Comparison of ENCODE assay signal across 15 cellular contexts in the genomic region with DNA sequence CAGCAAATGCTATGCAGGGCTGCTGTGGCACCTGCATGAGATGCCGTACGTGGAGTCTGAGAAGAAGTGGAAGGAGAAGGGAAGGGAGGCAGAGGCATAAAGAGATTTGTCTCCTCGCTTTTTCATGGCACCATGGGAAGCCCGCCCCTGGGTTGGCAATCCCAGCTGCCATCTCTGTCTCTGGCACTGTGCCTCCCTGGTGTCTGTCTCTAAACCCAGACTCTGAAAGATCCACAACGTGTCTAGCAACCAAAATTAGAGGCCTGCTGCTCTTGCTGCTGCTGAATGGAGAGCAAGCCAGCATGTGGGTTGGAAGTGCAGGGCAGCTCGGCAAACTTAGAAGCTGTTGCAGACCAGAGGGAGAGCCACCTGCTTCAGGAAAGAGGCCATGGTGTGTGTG.
"Had no signal": no experiment of that assay in that cellular context is flagged by ENCODE, and none has a peak within 500 bp of the region (broad histone marks: within the 10 kb centered on the region; RNA-seq: fewer than 3 reads in every experiment).

No MANE protein-coding gene starts in this region.

- H3K9me3 ChIP-seq: esophagus squamous epithelium, ovary, transverse colon, vagina had no signal

- H3K27ac ChIP-seq: cardiac muscle cell, esophagus squamous epithelium, ovary, transverse colon, vagina had no signal

- DNase-seq: activated CD4-positive, alpha-beta T cell treated with anti-CD3 and anti-CD28 coated beads, Interleukin-2, amount 50 U/mL, for 4 hours; activated CD4-positive, CD25-positive, alpha-beta regulatory T cell treated with anti-CD3 and anti-CD28 coated beads, Interleukin-2, amount 50 U/mL, for 72 hours; activated naive CD4-positive, alpha-beta T cell treated with Interleukin-2 at 50 U/mL for 16 hours; activated naive CD8-positive, alpha-beta T cell treated with anti-CD3 and anti-CD28 coated beads, Interleukin-2, amount 50 U/mL, for 24 hours; activated T-cell treated with anti-CD3 and anti-CD28 coated beads for 4 hours; effector CD4-positive, alpha-beta T cell; esophagus squamous epithelium; immature natural killer cell; ovary; stimulated activated CD4-positive, alpha-beta T cell treated with anti-CD3 and anti-CD28 coated beads, Interleukin-12 subunit alpha, Interleukin-12 subunit beta, amount 100 ng/mL, for 4 hours; T-helper 1 cell; T1000; transverse colon had no signal

- H3K4me1 ChIP-seq: transverse colon had no signal

- H3K36me3 ChIP-seq: cardiac muscle cell, esophagus squamous epithelium, ovary, transverse colon, vagina had no signal

- H3K27me3 ChIP-seq: cardiac muscle cell, esophagus squamous epithelium, ovary, transverse colon, vagina had no signal

- H3K4me3 ChIP-seq: cardiac muscle cell, esophagus squamous epithelium, ovary, transverse colon, vagina had no signal
